Comparison of ENCODE assay signal across 7 cellular contexts in genomic region chr17:78945455-78945854, GRCh38. TPM values are rescaled to one million over a fixed set of nuclear protein-coding genes. Genes with fewer than 3 reads are reported as not detected.
"Had no signal": no experiment of that assay in that cellular context is flagged by ENCODE, and none has a peak within 500 bp of the region (broad histone marks: within the 10 kb centered on the region; RNA-seq: fewer than 3 reads in every experiment).

No MANE protein-coding gene starts in this region.

RNA-seq across cellular contexts. Expression of gene CEP295NL, which starts 42.5 kb away (rescaled TPM):
- total RNA-seq: activated CD4-positive, alpha-beta memory T cell treated with anti-CD3 and anti-CD28 coated beads for 36 hours; activated CD8-positive, alpha-beta memory T cell treated with anti-CD3 and anti-CD28 coated beads for 36 hours; activated naive CD4-positive, alpha-beta T cell treated with anti-CD3 and anti-CD28 coated beads for 36 hours; activated T-cell treated with anti-CD3 and anti-CD28 coated beads, Interleukin-2, amount 50 U/mL, for 4 hours; activated T-helper 1 cell treated with anti-CD3 and anti-CD28 coated beads, Interleukin-12 subunit alpha, Interleukin-12 subunit beta, Interleukin-2, Interleukin-4 antibody, amounts not matched to agents 30 ng/mL and 10 ng/mL and 1 ng/mL, durations not matched to agents 14 hours and 24 hours and 36 hours; activated T-helper 17 cell treated with anti-CD3 and anti-CD28 coated beads, Interleukin-2, amount 50 U/mL, for 72 hours; T-helper 2 cell treated with Interferon-gamma antibody and Interleukin-4, amounts not matched to agents 100 ng/mL and 5 ng/mL, for 36 hours had no signal
